29 cellular contexts compared by ENCODE assay signal in genomic region chr9:36871606-36872005, GRCh38.
"Had no signal": no experiment of that assay in that cellular context is flagged by ENCODE, and none has a peak within 500 bp of the region (broad histone marks: within the 10 kb centered on the region; RNA-seq: fewer than 3 reads in every experiment).

No MANE protein-coding gene starts in this region.

- H3K27ac ChIP-seq: adrenal gland, ascending aorta, gastrocnemius medialis, left lung, pancreas, psoas muscle, tibial nerve, VCaP had no signal

- ATAC-seq: activated CD4-positive, CD25-positive, alpha-beta regulatory T cell treated with anti-CD3 and anti-CD28 coated beads, Interleukin-2, amount 50 U/mL, for 24 hours; effector memory CD8-positive, alpha-beta T cell; gastrocnemius medialis; psoas muscle had no signal

- H3K4me1 ChIP-seq: ascending aorta, gastrocnemius medialis, left lung, psoas muscle had no signal

- H3K9me3 Mint-ChIP-seq: activated CD4-positive, alpha-beta memory T cell treated with anti-CD3 and anti-CD28 coated beads for 36 hours; activated CD4-positive, alpha-beta T cell treated with anti-CD3 and anti-CD28 coated beads, Interleukin-2, amount 10 ng/mL, durations not matched to agents 24 days and 14 days; activated naive CD4-positive, alpha-beta T cell treated with anti-CD3 and anti-CD28 coated beads for 36 hours; activated naive CD8-positive, alpha-beta T cell treated with anti-CD3 and anti-CD28 coated beads for 36 hours; activated T-helper 1 cell treated with anti-CD3 and anti-CD28 coated beads, Interleukin-12 subunit alpha, Interleukin-12 subunit beta, Interleukin-2, Interleukin-4 antibody, amounts not matched to agents 30 ng/mL and 10 ng/mL and 1 ng/mL, durations not matched to agents 14 hours and 24 hours and 36 hours; effector memory CD8-positive, alpha-beta T cell had no signal

- H3K4me2 ChIP-seq: smooth muscle cell had no signal

- DNase-seq: activated CD4-positive, alpha-beta memory T cell treated with anti-CD3 and anti-CD28 coated beads for 36 hours; activated CD4-positive, alpha-beta T cell treated with anti-CD3 and anti-CD28 coated beads, Interleukin-2, amount 10 ng/mL, durations not matched to agents 24 days and 14 days; activated CD8-positive, alpha-beta memory T cell treated with anti-CD3 and anti-CD28 coated beads, Interleukin-2, amount 50 U/mL, for 4 hours; activated effector memory CD4-positive, alpha-beta T cell treated with anti-CD3 and anti-CD28 coated beads, Interleukin-2, amount 50 U/mL, for 16 hours; activated naive CD4-positive, alpha-beta T cell treated with anti-CD3 and anti-CD28 coated beads for 36 hours; activated naive CD8-positive, alpha-beta T cell treated with anti-CD3 and anti-CD28 coated beads for 36 hours; activated T-cell treated with anti-CD3 and anti-CD28 coated beads, Interleukin-2, amount 50 U/mL, for 1 hour; cortex of kidney; effector memory CD8-positive, alpha-beta T cell; erythroblast; gastrocnemius medialis; glutamatergic neuron; left lung; stimulated activated CD4-positive, alpha-beta T cell treated with anti-CD3 and anti-CD28 coated beads, Interleukin-15, amount 100 ng/mL, for 24 hours; stimulated activated CD4-positive, alpha-beta T cell treated with anti-CD3 and anti-CD28 coated beads, Interleukin-2, amount 100 ng/mL, for 24 hours; stimulated activated naive CD4-positive, alpha-beta T cell treated with Interleukin-2 at 50 U/mL for 16 hours; T-helper 9 cell had no signal

- H3K9me3 ChIP-seq: adrenal gland, ascending aorta, gastrocnemius medialis, left lung, mucosa of descending colon, pancreas, psoas muscle, tibial nerve had no signal

- H3K36me3 Mint-ChIP-seq: activated CD4-positive, alpha-beta memory T cell treated with anti-CD3 and anti-CD28 coated beads for 36 hours; activated naive CD8-positive, alpha-beta T cell treated with anti-CD3 and anti-CD28 coated beads for 36 hours; brain had no signal

- H3K4me3 ChIP-seq: adrenal gland, ascending aorta, gastrocnemius medialis, left lung, lung, mucosa of descending colon, pancreas, psoas muscle, smooth muscle cell, tibial nerve had no signal

- H3K4me1 Mint-ChIP-seq: activated naive CD8-positive, alpha-beta T cell treated with anti-CD3 and anti-CD28 coated beads for 36 hours had no signal

- H3K4me3 Mint-ChIP-seq: activated CD4-positive, alpha-beta memory T cell treated with anti-CD3 and anti-CD28 coated beads for 36 hours; activated CD4-positive, alpha-beta T cell treated with anti-CD3 and anti-CD28 coated beads, Interleukin-2, amount 10 ng/mL, durations not matched to agents 24 days and 14 days; activated naive CD4-positive, alpha-beta T cell treated with anti-CD3 and anti-CD28 coated beads for 36 hours; activated naive CD8-positive, alpha-beta T cell treated with anti-CD3 and anti-CD28 coated beads for 36 hours; activated T-helper 1 cell treated with anti-CD3 and anti-CD28 coated beads, Interleukin-12 subunit alpha, Interleukin-12 subunit beta, Interleukin-2, Interleukin-4 antibody, amounts not matched to agents 30 ng/mL and 10 ng/mL and 1 ng/mL, durations not matched to agents 14 hours and 24 hours and 36 hours; brain; effector memory CD8-positive, alpha-beta T cell had no signal

- H3K36me3 ChIP-seq: adrenal gland, ascending aorta, gastrocnemius medialis, left lung, pancreas, tibial nerve had no signal

- H3K27ac Mint-ChIP-seq: activated CD4-positive, alpha-beta memory T cell treated with anti-CD3 and anti-CD28 coated beads for 36 hours; activated CD4-positive, alpha-beta T cell treated with anti-CD3 and anti-CD28 coated beads, Interleukin-2, amount 10 ng/mL, durations not matched to agents 24 days and 14 days; activated naive CD4-positive, alpha-beta T cell treated with anti-CD3 and anti-CD28 coated beads for 36 hours; activated naive CD8-positive, alpha-beta T cell treated with anti-CD3 and anti-CD28 coated beads for 36 hours; activated T-helper 1 cell treated with anti-CD3 and anti-CD28 coated beads, Interleukin-12 subunit alpha, Interleukin-12 subunit beta, Interleukin-2, Interleukin-4 antibody, amounts not matched to agents 30 ng/mL and 10 ng/mL and 1 ng/mL, durations not matched to agents 14 hours and 24 hours and 36 hours; effector memory CD8-positive, alpha-beta T cell had no signal

- H3K27me3 ChIP-seq: adrenal gland, ascending aorta, pancreas had no signal
